6 cellular contexts compared by ENCODE assay signal in genomic region chr5:25604682-25605081, GRCh38.
"Had no signal": no experiment of that assay in that cellular context is flagged by ENCODE, and none has a peak within 500 bp of the region (broad histone marks: within the 10 kb centered on the region; RNA-seq: fewer than 3 reads in every experiment).

No MANE protein-coding gene starts in this region.

- H3K27ac ChIP-seq: HL-60, KMS-11 had no signal

- DNase-seq: Karpas-422, Kasumi-1, KBM-7, KG1 had no signal

- H3K9ac ChIP-seq: KMS-11 had no signal

- H3K4me2 ChIP-seq: KMS-11 had no signal
